In genomic region chr16:9013508-9013864, GRCh38 we compare ENCODE assay signal across 11 cellular contexts.
"Had no signal": no experiment of that assay in that cellular context is flagged by ENCODE, and none has a peak within 500 bp of the region (broad histone marks: within the 10 kb centered on the region; RNA-seq: fewer than 3 reads in every experiment).

No MANE protein-coding gene starts in this region.

- DNase-seq: activated CD4-positive, alpha-beta T cell treated with anti-CD3 and anti-CD28 coated beads, Interleukin-2, amount 50 U/mL, for 1 hour; activated naive CD8-positive, alpha-beta T cell treated with anti-CD3 and anti-CD28 coated beads, Interleukin-2, amount 10 ng/mL, durations not matched to agents 7 days and 5 days; effector memory CD8-positive, alpha-beta T cell; kidney glomerular epithelial cell; sigmoid colon; thyroid gland had no signal

- H3K4me1 Mint-ChIP-seq: nephron had no signal

- H3K36me3 ChIP-seq: gastroesophageal sphincter, ovary, sigmoid colon, thyroid gland had no signal

- H3K4me3 Mint-ChIP-seq: activated naive CD8-positive, alpha-beta T cell treated with anti-CD3 and anti-CD28 coated beads, Interleukin-2, amount 10 ng/mL, durations not matched to agents 7 days and 5 days; effector memory CD8-positive, alpha-beta T cell; nephron; stimulated activated memory B cell treated with anti-CD40 and anti-IgM and Interleukin-4, amounts not matched to agents 10 μg/mL and 1 μg/mL and 100 μg/mL, for 72 hours; T-helper 2 cell treated with Interferon-gamma antibody and Interleukin-4, amounts not matched to agents 5 μg/mL and 100 μg/mL, for 36 hours had no signal

- H3K36me3 Mint-ChIP-seq: activated naive CD8-positive, alpha-beta T cell treated with anti-CD3 and anti-CD28 coated beads, Interleukin-2, amount 10 ng/mL, durations not matched to agents 7 days and 5 days had no signal

- H3K9me3 ChIP-seq: ovary, thyroid gland had no signal

- H3K4me3 ChIP-seq: gastroesophageal sphincter, ovary, sigmoid colon, thyroid gland had no signal

- H3K27ac ChIP-seq: gastroesophageal sphincter, ovary, sigmoid colon, thyroid gland had no signal

- H3K27me3 ChIP-seq: ovary, thyroid gland had no signal

- H3K27ac Mint-ChIP-seq: activated naive CD8-positive, alpha-beta T cell treated with anti-CD3 and anti-CD28 coated beads, Interleukin-2, amount 10 ng/mL, durations not matched to agents 7 days and 5 days; effector memory CD8-positive, alpha-beta T cell; nephron; stimulated activated memory B cell treated with anti-CD40 and anti-IgM and Interleukin-4, amounts not matched to agents 10 μg/mL and 1 μg/mL and 100 μg/mL, for 72 hours; T-helper 2 cell treated with Interferon-gamma antibody and Interleukin-4, amounts not matched to agents 5 μg/mL and 100 μg/mL, for 36 hours had no signal
